ENCODE assay signal across 9 cellular contexts in genomic region chr7:29193316-29194205, GRCh38. TPM values are rescaled to one million over a fixed set of nuclear protein-coding genes. Genes with fewer than 3 reads are reported as not detected.
DNase-seq lines count a peak whose midpoint lies in the region; ATAC-seq, FAIRE-seq and TF ChIP-seq lines count a peak whose summit lies in the region.
"Had no signal": no experiment of that assay in that cellular context is flagged by ENCODE, and none has a peak within 500 bp of the region (broad histone marks: within the 10 kb centered on the region; RNA-seq: fewer than 3 reads in every experiment).

No MANE protein-coding gene starts in this region.

- no peaks in the 10 kb centered on the region for H3K9me3 Mint-ChIP-seq in activated CD4-positive, alpha-beta T cell treated with anti-CD3 and anti-CD28 coated beads, Interleukin-2, amount 10 ng/mL, durations not matched to agents 7 days and 5 days
- no peaks in the 10 kb centered on the region for H3K9me3 Mint-ChIP-seq in astrocyte (ENCODE audit: unreplicated experiment)

- H3K27me3 Mint-ChIP-seq in activated CD4-positive, alpha-beta T cell treated with anti-CD3 and anti-CD28 coated beads, Interleukin-2, amount 10 ng/mL, durations not matched to agents 7 days and 5 days: peaks cover 64% of the 10 kb centered on the region
- H3K27me3 Mint-ChIP-seq in astrocyte (ENCODE audit: low read depth, unreplicated experiment): peaks cover 74% of the 10 kb centered on the region

- H3K4me3 Mint-ChIP-seq in activated CD4-positive, alpha-beta T cell treated with anti-CD3 and anti-CD28 coated beads, Interleukin-2, amount 10 ng/mL, durations not matched to agents 7 days and 5 days: peak overlapping the region; percentile 34
- peak overlapping the region; percentile 78 for H3K4me3 Mint-ChIP-seq in astrocyte (ENCODE audit: unreplicated experiment)

- TF ChIP-seq RAD21 in liver (IDR thresholded peaks at IDR 0.05): no peak

- H3K9ac ChIP-seq in astrocyte (ENCODE audit: low read length): no peak overlapping the region
- peak overlapping the region; percentile 36 to 55 for H3K9ac ChIP-seq in liver (ENCODE audit: low read depth in 1 of 2, low read length in 2 of 2)

- H3K79me2 ChIP-seq in astrocyte (ENCODE audit: insufficient read depth, low read length): no peaks in the 10 kb centered on the region

- no peak overlapping the region for H3K27ac Mint-ChIP-seq in activated CD4-positive, alpha-beta T cell treated with anti-CD3 and anti-CD28 coated beads, Interleukin-2, amount 10 ng/mL, durations not matched to agents 7 days and 5 days
- no peak overlapping the region for H3K27ac Mint-ChIP-seq in astrocyte (ENCODE audit: unreplicated experiment)

- peaks cover 64% of the 10 kb centered on the region for H3K27me3 ChIP-seq in astrocyte (ENCODE audit: insufficient read depth, low read length)
- no peaks in the 10 kb centered on the region for H3K27me3 ChIP-seq in liver (ENCODE audit: control insufficient read depth in 4 of 4, insufficient read depth in 4 of 4, low read length in 3 of 4)
- peaks cover 2% of the 10 kb centered on the region for H3K27me3 ChIP-seq in thymus (ENCODE audit: control insufficient read depth, insufficient read depth)

- POLR2A ChIA-PET in activated CD4-positive, alpha-beta T cell treated with anti-CD3 and anti-CD28 coated beads, Interleukin-2, amount 10 ng/mL, durations not matched to agents 7 days and 5 days (lab: Charles Lee): no interaction called here

- H3K4me3 ChIP-seq in astrocyte (ENCODE audit: insufficient read depth, low read depth, low read length): no peak overlapping the region
- H3K4me3 ChIP-seq in liver (ENCODE audit: low read depth in 1 of 3, low read length in 3 of 3): peak overlapping the region in 2 of 3 donors; percentile 50 to 77
- H3K4me3 ChIP-seq in thymus (ENCODE audit: low read length): peak overlapping the region; percentile 81

- peaks cover 3% of the 10 kb centered on the region for H3K4me1 ChIP-seq in astrocyte (ENCODE audit: insufficient read depth, low read length)
- H3K4me1 ChIP-seq in liver (ENCODE audit: control insufficient read depth in 4 of 4, insufficient read depth in 4 of 4, low read length in 3 of 4): peaks cover 2 to 62% (median 44%) of the 10 kb centered on the region in 4 donors
- H3K4me1 ChIP-seq in thymus (ENCODE audit: control insufficient read depth, insufficient read depth, low read length): peaks cover 11% of the 10 kb centered on the region
- H3K4me1 ChIP-seq: HAP-1 had no signal

- ATAC-seq in GM18502 (IDR thresholded peaks at IDR 0.05; ENCODE audit: poor library complexity, unreplicated experiment): no peak

- peak overlapping the region; percentile 27 for H2AFZ ChIP-seq in astrocyte (ENCODE audit: low read depth, low read length)

- H3K36me3 Mint-ChIP-seq in activated CD4-positive, alpha-beta T cell treated with anti-CD3 and anti-CD28 coated beads, Interleukin-2, amount 10 ng/mL, durations not matched to agents 7 days and 5 days (ENCODE audit: low read depth): no peaks in the 10 kb centered on the region
- no peaks in the 10 kb centered on the region for H3K36me3 Mint-ChIP-seq in astrocyte (ENCODE audit: low read depth, unreplicated experiment)

- H3K9me3 ChIP-seq in astrocyte (ENCODE audit: insufficient read depth, low read depth, low read length) (no peaks in the 10 kb centered on the region), liver (ENCODE audit: control insufficient read depth in 4 of 4, low read length in 3 of 4) (no peaks in the 10 kb centered on the region), thymus (ENCODE audit: control insufficient read depth) (no peaks in the 10 kb centered on the region)
- H3K9me3 ChIP-seq: HAP-1 had no signal

- peak overlapping the region; percentile 90 for H3K4me2 ChIP-seq in astrocyte (ENCODE audit: low read length)

- CTCF ChIA-PET in activated CD4-positive, alpha-beta T cell treated with anti-CD3 and anti-CD28 coated beads, Interleukin-2, amount 10 ng/mL, durations not matched to agents 7 days and 5 days (lab: Charles Lee): interaction anchor here (0.6 kb wide), 1 partner anchor 75 kb away, joined by 3 read pairs; no protein-coding TSS in a partner anchor

- H3K27ac ChIP-seq in astrocyte (ENCODE audit: low read depth, low read length): no peak overlapping the region
- H3K27ac ChIP-seq in liver (ENCODE audit: low read depth in 1 of 2, low read length in 2 of 2): peak overlapping the region; percentile 18 to 92
- no peak overlapping the region for H3K27ac ChIP-seq in thymus (ENCODE audit: low read depth)

- H4K20me1 ChIP-seq in astrocyte (ENCODE audit: insufficient read depth, low read length): no peaks in the 10 kb centered on the region

- no peaks in the 10 kb centered on the region for H3K36me3 ChIP-seq in astrocyte (ENCODE audit: insufficient read depth, low read length)
- H3K36me3 ChIP-seq in liver (ENCODE audit: control insufficient read depth in 4 of 4, insufficient read depth in 3 of 4, low read depth in 1 of 4, low read length in 3 of 4): no peaks in the 10 kb centered on the region
- H3K36me3 ChIP-seq in thymus (ENCODE audit: control insufficient read depth, insufficient read depth): no peaks in the 10 kb centered on the region
- H3K36me3 ChIP-seq: HAP-1 had no signal

- H3K4me1 Mint-ChIP-seq in activated CD4-positive, alpha-beta T cell treated with anti-CD3 and anti-CD28 coated beads, Interleukin-2, amount 10 ng/mL, durations not matched to agents 7 days and 5 days: peaks cover 29% of the 10 kb centered on the region
- H3K4me1 Mint-ChIP-seq in astrocyte (ENCODE audit: low read depth, unreplicated experiment): peaks cover 1% of the 10 kb centered on the region

- TF ChIP-seq CTCF in astrocyte (IDR thresholded peaks at IDR 0.05; ENCODE audit: insufficient read depth, low read depth, low read length) (no peak), liver (IDR thresholded peaks at IDR 0.05; ENCODE audit: low read depth, low read length, missing input control) (no peak)

- no peak for FAIRE-seq in astrocyte (lab: Jason Lieb, UNC)

- DNase-seq in activated CD4-positive, alpha-beta T cell treated with anti-CD3 and anti-CD28 coated beads, Interleukin-2, amount 10 ng/mL, durations not matched to agents 7 days and 5 days: no peak
- no peak for DNase-seq in activated CD4-positive, alpha-beta T cell treated with anti-CD3 and anti-CD28 coated beads for 48 hours
- DNase-seq in astrocyte (ENCODE audit: low read depth): no peak
- DNase-seq in NCI-H1048 (lab: John Stamatoyannopoulos, UW): no peak
- no peak for DNase-seq in activated gamma-delta T cell (lab: John Stamatoyannopoulos, UW)

- 16% methylated on average over 26 of the region's 26 CpGs for WGBS in liver
- WGBS in thymus: 62% methylated on average over 26 of the region's 26 CpGs

TF ChIP-seq in liver, 16 proteins besides CTCF, POLR2A, EP300 and RAD21:
- TF ChIP-seq MAX (IDR thresholded peaks at IDR 0.05) (no peak), NR2F2 (IDR thresholded peaks at IDR 0.05) (no peak), ATF3 (IDR thresholded peaks at IDR 0.05) (no peak)
TF ChIP-seq in liver: peak in this region for 0.

RNA-seq across cellular contexts. Expression of gene CHN2, which starts 1.0 kb away (rescaled TPM):
- total RNA-seq in activated CD4-positive, alpha-beta T cell treated with anti-CD3 and anti-CD28 coated beads, Interleukin-2, amount 10 ng/mL, durations not matched to agents 7 days and 5 days: 1 to 10 TPM; 2.4 to 3.6 TPM
- total RNA-seq in astrocyte (2.5 and 3.6 TPM in 2 replicates), liver (10 to 100 TPM; 10.2 to 25.4 TPM)
- polyA plus RNA-seq in liver (10 to 100 TPM in 1 of 2 donors, 1 to 10 TPM in 1; 8.3 to 25.4 TPM), thymus (6.5 TPM)

RNA-seq across cellular contexts. Expression of gene CPVL, which starts 47.2 kb away (rescaled TPM):
- not detected for total RNA-seq in activated CD4-positive, alpha-beta T cell treated with anti-CD3 and anti-CD28 coated beads, Interleukin-2, amount 10 ng/mL, durations not matched to agents 7 days and 5 days
- 16.3 and 22.2 TPM in 2 replicates for total RNA-seq in astrocyte
- 10 to 100 TPM; 12.0 to 39.0 TPM for total RNA-seq in liver
- polyA plus RNA-seq in liver: 10 to 100 TPM in 1 of 2 donors, 1 to 10 TPM in 1; 6.0 to 13.7 TPM
- polyA plus RNA-seq in thymus: 112 TPM

Comparison
In these comparisons a context has a peak if more than half of its experiments do, and no peak if none do; other contexts are left out.
1. H3K27ac ChIP-seq: peak in liver (2 of 2); none in astrocyte (single experiment) and thymus (single experiment).
2. RNA of gene CPVL, which starts 47.2 kb away (total RNA-seq): 12.0 to 39.0 TPM in liver and 16.3 to 22.2 TPM in astrocyte; not detected in activated CD4-positive, alpha-beta T cell treated with anti-CD3 and anti-CD28 coated beads, Interleukin-2, amount 10 ng/mL, durations not matched to agents 7 days and 5 days; every median in the first group is over 10 times any median in the second.